8 cellular contexts compared by ENCODE assay signal in the genomic region with DNA sequence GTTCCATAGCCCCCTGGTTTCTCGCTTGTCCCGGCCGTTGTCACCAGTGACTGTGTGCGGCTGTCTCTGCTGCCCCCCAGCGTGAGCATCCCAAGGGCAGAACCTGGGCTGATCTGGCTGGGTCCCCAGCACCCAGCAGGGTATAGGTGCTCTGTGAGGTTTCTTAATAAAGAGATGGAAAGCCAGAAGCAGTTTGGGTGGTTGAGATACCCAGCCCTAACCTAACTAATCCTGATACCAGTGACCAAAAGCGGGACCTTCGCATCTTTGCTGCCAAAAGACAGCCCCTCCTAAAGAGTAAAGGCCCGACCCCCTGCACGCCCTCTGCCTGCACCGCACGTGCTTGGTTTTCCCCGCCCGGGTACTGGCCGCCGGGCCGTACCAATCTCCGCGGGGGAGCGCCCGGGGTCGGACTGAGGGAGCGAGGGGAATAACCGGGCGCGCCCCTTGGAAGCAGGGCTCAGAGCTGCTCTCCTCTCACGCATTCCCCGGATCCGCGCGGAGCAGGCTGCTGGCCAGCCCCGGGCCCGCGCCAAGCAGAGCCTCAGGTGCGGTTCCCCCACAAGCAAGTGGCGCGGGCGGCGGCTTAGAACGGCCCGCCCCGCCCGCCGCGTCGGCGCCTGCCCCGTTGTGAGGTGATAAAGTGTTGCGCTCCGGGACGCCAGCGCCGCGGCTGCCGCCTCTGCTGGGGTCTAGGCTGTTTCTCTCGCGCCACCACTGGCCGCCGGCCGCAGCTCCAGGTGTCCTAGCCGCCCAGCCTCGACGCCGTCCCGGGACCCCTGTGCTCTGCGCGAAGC. TPM values are rescaled to one million over a fixed set of nuclear protein-coding genes. Genes with fewer than 3 reads are reported as not detected.
DNase-seq lines count a peak whose midpoint lies in the region; ATAC-seq and TF ChIP-seq lines count a peak whose summit lies in the region.

A gene with protein sequence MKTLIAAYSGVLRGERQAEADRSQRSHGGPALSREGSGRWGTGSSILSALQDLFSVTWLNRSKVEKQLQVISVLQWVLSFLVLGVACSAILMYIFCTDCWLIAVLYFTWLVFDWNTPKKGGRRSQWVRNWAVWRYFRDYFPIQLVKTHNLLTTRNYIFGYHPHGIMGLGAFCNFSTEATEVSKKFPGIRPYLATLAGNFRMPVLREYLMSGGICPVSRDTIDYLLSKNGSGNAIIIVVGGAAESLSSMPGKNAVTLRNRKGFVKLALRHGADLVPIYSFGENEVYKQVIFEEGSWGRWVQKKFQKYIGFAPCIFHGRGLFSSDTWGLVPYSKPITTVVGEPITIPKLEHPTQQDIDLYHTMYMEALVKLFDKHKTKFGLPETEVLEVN (plus strand): TSS at position 667 of the 797 bp plus-strand sequence. CDS start 214 bp downstream, outside the sequence.

- ATAC-seq in HG02798 (IDR thresholded peaks at IDR 0.05; ENCODE audit: poor library complexity, unreplicated experiment) = peak; percentile 75

- no peaks in the 10 kb centered on the region for H3K79me2 ChIP-seq in SU-DHL-6 (ENCODE audit: insufficient read depth, low read length)

- H3K36me3 ChIP-seq in SU-DHL-6 (ENCODE audit: low read length) (no peaks in the 10 kb centered on the region), left ventricle myocardium inferior (no peaks in the 10 kb centered on the region), vagina (no peaks in the 10 kb centered on the region)

- peak; percentile 87 to 98 (median 97) for DNase-seq in NCI-H1417 (lab: John Stamatoyannopoulos, UW)
- DNase-seq in activated naive CD8-positive, alpha-beta T cell treated with anti-CD3 and anti-CD28 coated beads, Interleukin-2, amount 50 U/mL, for 16 hours (ENCODE audit: low read depth, low spot score) = peak; percentile 47
- peak; percentile 78 for DNase-seq in left ventricle myocardium inferior
- peak; percentile 36 for DNase-seq in putamen (ENCODE audit: low spot score)
- no peak for DNase-seq in vagina (ENCODE audit: extremely low spot score in 2 of 2)

- no peak for TF ChIP-seq POLR2A in vagina (IDR thresholded peaks at IDR 0.05)

- H3K9me3 ChIP-seq in SU-DHL-6 (ENCODE audit: insufficient read depth, low read length) (no peaks in the 10 kb centered on the region), left ventricle myocardium inferior (replicated peaks) (no peaks in the 10 kb centered on the region), vagina (no peaks in the 10 kb centered on the region)

- H3K9ac ChIP-seq in SU-DHL-6 (ENCODE audit: low read length) = peak within 1 kb of the TSS; percentile 58

- H3K4me1 ChIP-seq in left ventricle myocardium inferior (peaks cover 21% of the 10 kb centered on the region), vagina (peaks cover 21% of the 10 kb centered on the region)

- TF ChIP-seq CTCF in GM12874 (IDR thresholded peaks at IDR 0.05; ENCODE audit: insufficient read depth, low read depth, low read length) (peak; percentile 44), SU-DHL-6 (IDR thresholded peaks at IDR 0.05; ENCODE audit: insufficient read depth, low read length, poor library complexity, severe bottlenecking) (peak; percentile 73), left ventricle myocardium inferior (IDR thresholded peaks at IDR 0.05; ENCODE audit: borderline replicate concordance) (peak; percentile 40), vagina (IDR thresholded peaks at IDR 0.05) (no peak)

- peak within 1 kb of the TSS; percentile 54 for H3K4me3 ChIP-seq in SU-DHL-6 (ENCODE audit: insufficient read depth, low read length, poor library complexity, severe bottlenecking)
- H3K4me3 ChIP-seq in left ventricle myocardium inferior = peak within 1 kb of the TSS; percentile 69
- peak within 1 kb of the TSS; percentile 49 to 52 for H3K4me3 ChIP-seq in vagina

- peak within 1 kb of the TSS; percentile 79 for H2AFZ ChIP-seq in SU-DHL-6 (ENCODE audit: low read depth, low read length, severe bottlenecking)

- no peaks in the 10 kb centered on the region for H3F3A ChIP-seq in SU-DHL-6 (ENCODE audit: insufficient read depth)

- no peaks in the 10 kb centered on the region for H3K9me2 ChIP-seq in SU-DHL-6 (replicated peaks; ENCODE audit: insufficient read depth, low read length)

- peak within 1 kb of the TSS; percentile 60 for H3K4me2 ChIP-seq in SU-DHL-6 (ENCODE audit: low read depth, low read length, poor library complexity, severe bottlenecking)

- intact Hi-C loops in left ventricle myocardium inferior (cut with micrococcal nuclease) = no loop called here
- intact Hi-C loops in vagina (cut with DNase I) = no loop called here

- no peaks in the 10 kb centered on the region for H4K20me1 ChIP-seq in SU-DHL-6 (ENCODE audit: low read depth, low read length)

- H3K27ac ChIP-seq in SU-DHL-6 (ENCODE audit: low read depth, low read length) (peak within 1 kb of the TSS; percentile 46; the same call in 1 of the 2 replicates), left ventricle myocardium inferior (replicated peaks) (peak within 1 kb of the TSS; percentile 70), vagina (peak within 1 kb of the TSS; percentile 51)

- no peaks in the 10 kb centered on the region for H3K27me3 ChIP-seq in SU-DHL-6 (ENCODE audit: low read length)
- H3K27me3 ChIP-seq in left ventricle myocardium inferior (ENCODE audit: low read depth) = peaks cover 44% of the 10 kb centered on the region
- H3K27me3 ChIP-seq in vagina = no peaks in the 10 kb centered on the region

RNA-seq across cellular contexts. Expression of the gene that starts here (rescaled TPM):
- total RNA-seq in left ventricle myocardium inferior (6.9 TPM), vagina (26.0 TPM)

Comparison
In these comparisons a context has a peak if more than half of its experiments do, and no peak if none do; other contexts are left out.
1. CTCF ChIP-seq: peak in GM12874 (single experiment), SU-DHL-6 (single experiment) and left ventricle myocardium inferior (single experiment); none in vagina (0 of 3).
2. DNase-seq: peak in NCI-H1417 (3 of 3), activated naive CD8-positive, alpha-beta T cell treated with anti-CD3 and anti-CD28 coated beads, Interleukin-2, amount 50 U/mL, for 16 hours (single experiment), left ventricle myocardium inferior (single experiment) and putamen (single experiment); none in vagina (0 of 2).
3. Peak in every context shown above with its lines, with median percentiles within 50 percentile points of each other: H3K27ac ChIP-seq and H3K4me3 ChIP-seq.